21 cellular contexts compared by ENCODE assay signal in the genomic region with DNA sequence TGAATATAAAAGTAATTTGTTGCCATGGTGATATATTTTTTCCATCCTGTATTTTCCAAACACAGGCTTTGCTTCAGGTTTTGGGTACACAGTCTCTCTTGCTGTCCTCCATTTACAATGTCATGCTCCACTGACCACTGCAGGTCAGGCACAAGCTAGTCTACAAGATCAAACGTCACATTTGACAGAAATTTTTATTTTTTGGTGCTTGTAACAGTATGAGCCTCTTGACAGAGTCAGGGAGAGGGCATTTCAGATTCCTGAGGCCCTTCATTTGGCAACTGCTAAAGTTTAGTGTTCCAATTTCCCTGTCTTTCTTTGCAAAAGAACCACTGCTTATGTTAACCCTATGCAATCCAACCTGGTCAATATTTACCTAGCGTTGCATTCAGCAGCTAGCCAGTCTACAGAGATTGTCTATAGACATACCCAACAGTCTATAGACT.
DNase-seq lines count a peak whose midpoint lies in the region; ATAC-seq and TF ChIP-seq lines count a peak whose summit lies in the region.
"Had no signal": no experiment of that assay in that cellular context is flagged by ENCODE, and none has a peak within 500 bp of the region (broad histone marks: within the 10 kb centered on the region; RNA-seq: fewer than 3 reads in every experiment).

No MANE protein-coding gene starts in this region.

- ATAC-seq in left lobe of liver (peak; percentile 34), left ventricle myocardium superior (no peak), gastroesophageal sphincter (no peak)
- ATAC-seq: activated CD8-positive, alpha-beta T cell treated with anti-CD3 and anti-CD28 coated beads, Interleukin-2, amount 10 ng/mL, durations not matched to agents 7 days and 5 days; activated naive CD4-positive, alpha-beta T cell treated with anti-CD3 and anti-CD28 coated beads, Interleukin-2, amount 50 U/mL, for 72 hours; activated T-cell treated with anti-CD3 and anti-CD28 coated beads, Interleukin-2, amount 50 U/mL, for 4 hours; body of pancreas; psoas muscle had no signal

- no peak overlapping the region for H3K27ac ChIP-seq in gastroesophageal sphincter
- H3K27ac ChIP-seq: body of pancreas, psoas muscle, skin epidermis, suprapubic skin, WERI-Rb-1 had no signal

- no peaks in the 10 kb centered on the region for H3K27me3 ChIP-seq in gastroesophageal sphincter
- H3K27me3 ChIP-seq: body of pancreas, suprapubic skin had no signal

- no peak overlapping the region for H3K4me3 Mint-ChIP-seq in osteocyte (ENCODE audit: unreplicated experiment)
- H3K4me3 Mint-ChIP-seq: activated CD8-positive, alpha-beta T cell treated with anti-CD3 and anti-CD28 coated beads, Interleukin-2, amount 10 ng/mL, durations not matched to agents 7 days and 5 days; activated T-cell treated with anti-CD3 and anti-CD28 coated beads, Interleukin-2, amount 50 U/mL, for 4 hours had no signal

- no peak for TF ChIP-seq CTCF in osteocyte (IDR thresholded peaks at IDR 0.05)
- TF ChIP-seq CTCF in gastroesophageal sphincter (IDR thresholded peaks at IDR 0.05): no peak

- H3K4me1 Mint-ChIP-seq in osteocyte (ENCODE audit: unreplicated experiment): peaks cover 13% of the 10 kb centered on the region

- no peak for TF ChIP-seq EP300 in gastroesophageal sphincter (IDR thresholded peaks at IDR 0.05)

- no peak overlapping the region for H3K4me3 ChIP-seq in gastroesophageal sphincter
- H3K4me3 ChIP-seq: body of pancreas, psoas muscle, skin epidermis, suprapubic skin had no signal

- DNase-seq in HuH-7.5 (ENCODE audit: low spot score) (peak; percentile 12), NCI-H2081 treated with DMSO at 0.1 percent for 48 hours (lab: John Stamatoyannopoulos, UW) (peak; percentile 47), SHP77 treated with DMSO at 0.1 percent for 48 hours (lab: John Stamatoyannopoulos, UW) (peak; percentile 45), left lobe of liver (ENCODE audit: low spot score) (no peak), osteocyte (ENCODE audit: extremely low spot score, unreplicated experiment) (no peak), left ventricle myocardium superior (no peak)
- DNase-seq in stimulated activated CD4-positive, alpha-beta T cell treated with anti-CD3 and anti-CD28 coated beads, Interleukin-4, amount 100 ng/mL, for 24 hours: no peak
- DNase-seq: activated CD8-positive, alpha-beta T cell treated with anti-CD3 and anti-CD28 coated beads, Interleukin-2, amount 10 ng/mL, durations not matched to agents 7 days and 5 days; activated T-cell treated with anti-CD3 and anti-CD28 coated beads, Interleukin-2, amount 50 U/mL, for 4 hours; AML-193; body of pancreas; Caco-2; foreskin melanocyte; kidney glomerular epithelial cell; NCI-H1694 treated with DMSO at 0.1 percent for 48 hours; psoas muscle; WERI-Rb-1 had no signal

- H3K27me3 Mint-ChIP-seq in osteocyte (ENCODE audit: unreplicated experiment): no peaks in the 10 kb centered on the region

- no peaks in the 10 kb centered on the region for H3K36me3 ChIP-seq in gastroesophageal sphincter
- H3K36me3 ChIP-seq: suprapubic skin, WERI-Rb-1 had no signal

- H3K4me1 ChIP-seq in gastroesophageal sphincter: peaks cover 0 to 10% (median 0%) of the 10 kb centered on the region in 3 donors
- H3K4me1 ChIP-seq: body of pancreas, Caco-2, psoas muscle, suprapubic skin had no signal

- no peak overlapping the region for H3K27ac Mint-ChIP-seq in osteocyte (ENCODE audit: unreplicated experiment)
- H3K27ac Mint-ChIP-seq: activated CD8-positive, alpha-beta T cell treated with anti-CD3 and anti-CD28 coated beads, Interleukin-2, amount 10 ng/mL, durations not matched to agents 7 days and 5 days; activated naive CD4-positive, alpha-beta T cell treated with anti-CD3 and anti-CD28 coated beads, Interleukin-2, amount 50 U/mL, for 72 hours had no signal

- 33 to 69% methylated on average over 1 to 2 of the region's 2 CpGs for WGBS in gastroesophageal sphincter (ENCODE audit: low coverage in 1 of 2), 2 donors

- no peaks in the 10 kb centered on the region for H3K9me3 ChIP-seq in gastroesophageal sphincter
- H3K9me3 ChIP-seq: body of pancreas, Caco-2, psoas muscle, suprapubic skin had no signal

- H3K9me3 Mint-ChIP-seq in osteocyte (ENCODE audit: unreplicated experiment): no peaks in the 10 kb centered on the region

- no peaks in the 10 kb centered on the region for H3K36me3 Mint-ChIP-seq in osteocyte (ENCODE audit: unreplicated experiment)
- H3K36me3 Mint-ChIP-seq: activated naive CD4-positive, alpha-beta T cell treated with anti-CD3 and anti-CD28 coated beads, Interleukin-2, amount 50 U/mL, for 72 hours had no signal

- TF ChIP-seq POLR2A in gastroesophageal sphincter (IDR thresholded peaks at IDR 0.05): no peak

- intact Hi-C loops in left ventricle myocardium superior (cut with micrococcal nuclease): no loop called here

Comparison
In these comparisons a context has a peak if more than half of its experiments do, and no peak if none do; other contexts are left out.
1. DNase-seq: peak in HuH-7.5 (single experiment), NCI-H2081 treated with DMSO at 0.1 percent for 48 hours (single experiment) and SHP77 treated with DMSO at 0.1 percent for 48 hours (single experiment); none in left lobe of liver (single experiment), osteocyte (single experiment), left ventricle myocardium superior (single experiment) and stimulated activated CD4-positive, alpha-beta T cell treated with anti-CD3 and anti-CD28 coated beads, Interleukin-4, amount 100 ng/mL, for 24 hours (single experiment).